In the genomic region with DNA sequence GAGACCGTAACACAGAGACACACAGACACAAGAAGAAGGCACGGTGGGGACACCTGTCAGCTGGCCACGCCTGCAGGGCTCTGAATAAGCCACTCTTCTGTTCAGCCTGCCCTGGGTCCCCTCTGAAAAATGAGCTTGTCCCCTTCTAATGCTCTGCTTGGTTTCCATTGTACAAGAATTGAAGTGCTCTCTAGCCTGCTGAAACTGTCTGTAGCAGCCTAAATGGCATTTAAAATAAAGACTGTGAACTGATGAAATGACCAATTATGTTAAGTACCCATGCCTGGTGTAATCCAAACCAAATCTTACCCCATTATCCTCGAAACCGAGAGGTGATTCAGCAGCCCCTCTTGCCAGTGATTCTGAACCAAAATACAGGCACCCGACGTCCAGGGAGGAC, we compare ENCODE assay signal across 15 cellular contexts.
DNase-seq lines count a peak whose midpoint lies in the region; ATAC-seq and TF ChIP-seq lines count a peak whose summit lies in the region.
"Had no signal": no experiment of that assay in that cellular context is flagged by ENCODE, and none has a peak within 500 bp of the region (broad histone marks: within the 10 kb centered on the region; RNA-seq: fewer than 3 reads in every experiment).

No MANE protein-coding gene starts in this region.

- peak overlapping the region; percentile 15 for H3K4me3 Mint-ChIP-seq in activated naive CD8-positive, alpha-beta T cell
- peak overlapping the region in 1 of 2 donors; percentile 30 for H3K4me3 Mint-ChIP-seq in stimulated activated naive B cell treated with anti-CD40 and anti-IgM and Interleukin-4, amounts not matched to agents 10 μg/mL and 1 μg/mL and 100 μg/mL, for 72 hours
- H3K4me3 Mint-ChIP-seq in endodermal cell: no peak overlapping the region

- peaks cover 81% of the 10 kb centered on the region for H3K4me1 Mint-ChIP-seq in activated naive CD8-positive, alpha-beta T cell (ENCODE audit: low read depth)
- H3K4me1 Mint-ChIP-seq in stimulated activated naive B cell treated with anti-CD40 and anti-IgM and Interleukin-4, amounts not matched to agents 10 μg/mL and 1 μg/mL and 100 μg/mL, for 72 hours: peaks cover 71 to 96% of the 10 kb centered on the region in 2 donors
- no peaks in the 10 kb centered on the region for H3K4me1 Mint-ChIP-seq in endodermal cell

- H3K27me3 Mint-ChIP-seq in activated naive CD8-positive, alpha-beta T cell: no peaks in the 10 kb centered on the region
- H3K27me3 Mint-ChIP-seq in stimulated activated naive B cell treated with anti-CD40 and anti-IgM and Interleukin-4, amounts not matched to agents 10 μg/mL and 1 μg/mL and 100 μg/mL, for 72 hours: no peaks in the 10 kb centered on the region
- no peaks in the 10 kb centered on the region for H3K27me3 Mint-ChIP-seq in endodermal cell (ENCODE audit: insufficient read depth)
- H3K27me3 Mint-ChIP-seq: progenitor cell of endocrine pancreas had no signal

- H3K36me3 Mint-ChIP-seq in activated naive CD4-positive, alpha-beta T cell treated with anti-CD3 and anti-CD28 coated beads, Interleukin-2, amount 50 U/mL, for 72 hours: peaks cover 32 to 69% of the 10 kb centered on the region in 2 donors
- H3K36me3 Mint-ChIP-seq in activated naive CD8-positive, alpha-beta T cell: peaks cover 30% of the 10 kb centered on the region
- peaks cover 68 to 85% of the 10 kb centered on the region in 2 donors for H3K36me3 Mint-ChIP-seq in stimulated activated naive B cell treated with anti-CD40 and anti-IgM and Interleukin-4, amounts not matched to agents 10 μg/mL and 1 μg/mL and 100 μg/mL, for 72 hours
- peaks cover 28% of the 10 kb centered on the region for H3K36me3 Mint-ChIP-seq in endodermal cell (ENCODE audit: low read depth)

- no peak overlapping the region for H3K27ac ChIP-seq in endodermal cell (ENCODE audit: low read depth, low read length)
- H3K27ac ChIP-seq: cardiac muscle cell, SK-N-MC had no signal

- DNase-seq in activated naive CD4-positive, alpha-beta T cell treated with anti-CD3 and anti-CD28 coated beads, Interleukin-2, amount 50 U/mL, for 72 hours (ENCODE audit: low spot score in 2 of 2): no peak
- no peak for DNase-seq in activated naive CD4-positive, alpha-beta T cell treated with Interleukin-2 at 50 U/mL for 16 hours
- DNase-seq in NCI-H345 treated with DMSO at 0.1 percent for 48 hours (lab: John Stamatoyannopoulos, UW; ENCODE audit: unreplicated experiment) (peak; percentile 98), endodermal cell (no peak), NOMO-1 (lab: John Stamatoyannopoulos, UW; ENCODE audit: unreplicated experiment in 2 of 2) (no peak)
- DNase-seq in stimulated activated naive B cell treated with anti-CD40 and anti-IgM and Interleukin-4, amounts not matched to agents 10 μg/mL and 1 μg/mL and 100 μg/mL, for 72 hours: no peak
- DNase-seq in effector CD8-positive, alpha-beta T cell (lab: John Stamatoyannopoulos, UW): no peak
- DNase-seq: Caco-2, H7, MG63, NCI-H446 had no signal

- H3K27me3 ChIP-seq in endodermal cell (ENCODE audit: control insufficient read depth, insufficient read depth, low read length, poor library complexity, severe bottlenecking): no peaks in the 10 kb centered on the region
- H3K27me3 ChIP-seq: cardiac muscle cell, MG63 had no signal

- H3K9ac ChIP-seq in endodermal cell (ENCODE audit: extremely low read depth, low read length, poor library complexity, severe bottlenecking): no peak overlapping the region

- H3K9me3 ChIP-seq in endodermal cell (ENCODE audit: control insufficient read depth, low read length): no peaks in the 10 kb centered on the region
- H3K9me3 ChIP-seq: Caco-2, MG63 had no signal

- WGBS in endodermal cell (ENCODE audit: insufficient coverage in 1 of 2, insufficient read length in 1 of 2), 2 experiments: 93% methylated on average over 6 to 7 of the region's 7 CpGs

- H3K36me3 ChIP-seq in endodermal cell (ENCODE audit: control insufficient read depth, insufficient read depth, low read length): peaks cover 4% of the 10 kb centered on the region
- H3K36me3 ChIP-seq: cardiac muscle cell, MG63 had no signal

- peak overlapping the region; percentile 87 to 95 for H3K27ac Mint-ChIP-seq in activated naive CD4-positive, alpha-beta T cell treated with anti-CD3 and anti-CD28 coated beads, Interleukin-2, amount 50 U/mL, for 72 hours
- H3K27ac Mint-ChIP-seq in activated naive CD8-positive, alpha-beta T cell: peak overlapping the region; percentile 95
- H3K27ac Mint-ChIP-seq in stimulated activated naive B cell treated with anti-CD40 and anti-IgM and Interleukin-4, amounts not matched to agents 10 μg/mL and 1 μg/mL and 100 μg/mL, for 72 hours: peak overlapping the region; percentile 97
- H3K27ac Mint-ChIP-seq in endodermal cell: no peak overlapping the region
- H3K27ac Mint-ChIP-seq: progenitor cell of endocrine pancreas had no signal

- no peak for TF ChIP-seq CTCF in endodermal cell (conservative IDR thresholded peaks at IDR 0.05)

- H3K4me3 ChIP-seq in endodermal cell (ENCODE audit: low read length): no peak overlapping the region
- H3K4me3 ChIP-seq: cardiac muscle cell, MG63, SK-N-MC had no signal

- ATAC-seq in activated naive CD4-positive, alpha-beta T cell treated with anti-CD3 and anti-CD28 coated beads, Interleukin-2, amount 50 U/mL, for 72 hours: peak in 1 of 2 donors; percentile 16
- no peak for ATAC-seq in stimulated activated naive B cell treated with anti-CD40 and anti-IgM and Interleukin-4, amounts not matched to agents 10 μg/mL and 1 μg/mL and 100 μg/mL, for 72 hours (replicated peaks)

- H3K4me1 ChIP-seq in endodermal cell (ENCODE audit: control insufficient read depth, insufficient read depth, low read length): no peaks in the 10 kb centered on the region
- H3K4me1 ChIP-seq: Caco-2 had no signal

- H3K9me3 Mint-ChIP-seq in activated naive CD4-positive, alpha-beta T cell treated with anti-CD3 and anti-CD28 coated beads, Interleukin-2, amount 50 U/mL, for 72 hours: peaks cover 0 to 8% of the 10 kb centered on the region in 2 donors
- no peaks in the 10 kb centered on the region for H3K9me3 Mint-ChIP-seq in activated naive CD8-positive, alpha-beta T cell (ENCODE audit: low read depth)
- H3K9me3 Mint-ChIP-seq in stimulated activated naive B cell treated with anti-CD40 and anti-IgM and Interleukin-4, amounts not matched to agents 10 μg/mL and 1 μg/mL and 100 μg/mL, for 72 hours: peaks cover 6 to 16% of the 10 kb centered on the region in 2 donors
- H3K9me3 Mint-ChIP-seq in endodermal cell: no peaks in the 10 kb centered on the region
